In the genomic region with DNA sequence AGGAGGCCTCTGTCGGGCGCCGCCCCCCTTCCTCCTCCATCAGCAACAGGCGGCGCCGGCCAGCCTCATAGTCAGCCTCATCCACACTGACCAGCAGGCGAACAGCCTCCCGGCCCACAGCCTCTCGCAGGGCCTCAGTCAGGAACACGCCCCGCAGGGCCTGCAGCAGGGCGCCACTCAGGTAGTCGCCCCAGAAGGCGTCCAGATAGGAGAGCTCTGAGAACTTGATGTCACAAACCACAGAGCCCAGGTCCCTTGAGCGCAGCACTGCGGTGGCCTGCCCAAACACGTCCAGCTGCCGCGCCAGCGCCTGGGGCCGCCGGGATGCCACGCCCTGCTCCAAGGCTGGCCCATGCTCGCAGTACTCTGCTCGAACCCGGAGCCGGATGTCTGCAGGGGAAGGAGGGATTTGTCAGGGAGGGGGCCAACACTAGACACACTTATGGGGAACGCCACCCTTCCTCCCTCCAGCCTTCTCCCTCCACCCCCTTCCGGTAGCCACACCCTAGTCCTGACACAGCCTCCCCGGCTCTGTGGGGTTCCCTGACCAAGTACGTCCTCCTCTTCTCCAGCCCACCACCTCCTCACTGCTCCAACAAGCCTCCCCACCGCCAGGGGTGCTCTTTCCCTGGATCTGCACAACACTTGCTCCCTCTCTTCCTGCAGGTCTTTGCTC, we compare ENCODE assay signal across 1 cellular context.
TF ChIP-seq lines count a peak whose summit lies in the region.

No MANE protein-coding gene starts in this region.

TF ChIP-seq in HCT116, 20 proteins besides CTCF, POLR2A, EP300 and RAD21:
- TF ChIP-seq, protein P1, sequence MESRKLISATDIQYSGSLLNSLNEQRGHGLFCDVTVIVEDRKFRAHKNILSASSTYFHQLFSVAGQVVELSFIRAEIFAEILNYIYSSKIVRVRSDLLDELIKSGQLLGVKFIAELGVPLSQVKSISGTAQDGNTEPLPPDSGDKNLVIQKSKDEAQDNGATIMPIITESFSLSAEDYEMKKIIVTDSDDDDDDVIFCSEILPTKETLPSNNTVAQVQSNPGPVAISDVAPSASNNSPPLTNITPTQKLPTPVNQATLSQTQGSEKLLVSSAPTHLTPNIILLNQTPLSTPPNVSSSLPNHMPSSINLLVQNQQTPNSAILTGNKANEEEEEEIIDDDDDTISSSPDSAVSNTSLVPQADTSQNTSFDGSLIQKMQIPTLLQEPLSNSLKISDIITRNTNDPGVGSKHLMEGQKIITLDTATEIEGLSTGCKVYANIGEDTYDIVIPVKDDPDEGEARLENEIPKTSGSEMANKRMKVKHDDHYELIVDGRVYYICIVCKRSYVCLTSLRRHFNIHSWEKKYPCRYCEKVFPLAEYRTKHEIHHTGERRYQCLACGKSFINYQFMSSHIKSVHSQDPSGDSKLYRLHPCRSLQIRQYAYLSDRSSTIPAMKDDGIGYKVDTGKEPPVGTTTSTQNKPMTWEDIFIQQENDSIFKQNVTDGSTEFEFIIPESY (IDR thresholded peaks at IDR 0.05; ENCODE audit: extremely low read depth, insufficient replicate concordance, low read length) = no peak
- no peak for TF ChIP-seq ELF1 (IDR thresholded peaks at IDR 0.05; ENCODE audit: borderline replicate concordance, low read depth)
